In the genomic region with DNA sequence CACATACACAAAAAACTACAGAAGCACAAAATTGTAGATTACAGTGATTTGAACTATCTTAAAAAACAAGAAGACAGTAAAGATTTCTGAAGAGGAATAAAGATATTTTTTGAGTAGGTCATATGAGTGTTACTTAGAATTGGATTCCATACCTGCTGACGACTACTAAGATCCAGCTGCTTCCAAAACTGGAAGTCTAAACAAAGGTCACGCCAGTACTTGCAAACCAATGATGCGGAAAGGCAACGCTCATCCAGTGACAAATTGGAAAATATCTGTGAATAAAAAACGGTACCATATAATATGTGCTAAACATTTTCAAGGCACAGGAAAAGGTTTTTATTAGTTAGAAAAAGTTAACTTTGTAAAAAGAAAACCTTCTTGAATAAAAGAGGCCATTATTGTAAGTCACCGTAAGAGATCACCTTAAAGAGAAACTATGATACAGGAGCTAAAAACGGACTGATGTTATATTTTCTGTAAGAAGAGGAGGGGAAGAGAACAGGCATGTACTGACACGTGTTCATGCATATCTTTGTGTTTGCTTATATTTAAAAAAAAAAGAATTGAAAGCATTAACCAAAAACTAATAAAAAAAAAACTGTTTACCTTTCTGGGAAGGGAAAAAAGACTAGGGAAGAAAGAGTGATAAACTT, we compare ENCODE assay signal across 25 cellular contexts. TPM values are rescaled to one million over a fixed set of nuclear protein-coding genes. Genes with fewer than 3 reads are reported as not detected.
A peak's percentile ranks its signal among the peaks of the same experiment; 100 is the strongest.
DNase-seq lines count a peak whose midpoint lies in the region; ATAC-seq and TF ChIP-seq lines count a peak whose summit lies in the region.
"Had no signal": no experiment of that assay in that cellular context is flagged by ENCODE, and none has a peak within 500 bp of the region (broad histone marks: within the 10 kb centered on the region; RNA-seq: fewer than 3 reads in every experiment).

No MANE protein-coding gene starts in this region.

- no peak overlapping the region for H3K4me2 ChIP-seq in osteoblast (ENCODE audit: insufficient read depth, low read length)
- H3K4me2 ChIP-seq: BLaER1 treated with 17β-estradiol and CSF1 and Interleukin-3, amounts not matched to agents 10 nM and 100 nM had no signal

- H3K4me1 Mint-ChIP-seq in activated T-cell treated with anti-CD3 and anti-CD28 coated beads, Interleukin-2, amount 50 U/mL, for 4 hours (ENCODE audit: low read depth), result peaks cover 7% of the 10 kb centered on the region
- H3K4me1 Mint-ChIP-seq: activated naive CD4-positive, alpha-beta T cell treated with anti-CD3 and anti-CD28 coated beads, Interleukin-2, amount 10 ng/mL, durations not matched to agents 7 days and 5 days had no signal

- H3K27me3 Mint-ChIP-seq in activated T-cell treated with anti-CD3 and anti-CD28 coated beads, Interleukin-2, amount 50 U/mL, for 4 hours (ENCODE audit: low read depth), result no peaks in the 10 kb centered on the region
- H3K27me3 Mint-ChIP-seq: activated naive CD4-positive, alpha-beta T cell treated with anti-CD3 and anti-CD28 coated beads, Interleukin-2, amount 10 ng/mL, durations not matched to agents 7 days and 5 days; IgD-negative memory B cell; stimulated activated naive CD8-positive, alpha-beta T cell treated with anti-CD3 and anti-CD28 coated beads, Interleukin-15, Interleukin-2, amounts not matched to agents 100 ng/mL and 50 ng/mL, for 24 hours had no signal

- H3K36me3 ChIP-seq in endocrine pancreas (ENCODE audit: control insufficient read depth, insufficient read depth, low read length), result no peaks in the 10 kb centered on the region
- H3K36me3 ChIP-seq in osteoblast (ENCODE audit: insufficient read depth, low read length), result no peaks in the 10 kb centered on the region

- H3K9me3 ChIP-seq in endocrine pancreas (ENCODE audit: control insufficient read depth, low read length), result peaks cover 4% of the 10 kb centered on the region
- no peaks in the 10 kb centered on the region for H3K9me3 ChIP-seq in osteoblast (ENCODE audit: low read depth, low read length)

- peaks cover 8% of the 10 kb centered on the region for H3K36me3 Mint-ChIP-seq in activated T-cell treated with anti-CD3 and anti-CD28 coated beads, Interleukin-2, amount 50 U/mL, for 4 hours (ENCODE audit: insufficient read depth)

- no peak for ATAC-seq in activated T-cell treated with anti-CD3 and anti-CD28 coated beads, Interleukin-2, amount 50 U/mL, for 4 hours
- ATAC-seq in GM21619 (IDR thresholded peaks at IDR 0.05; ENCODE audit: unreplicated experiment), result no peak
- ATAC-seq: left cardiac atrium, right cardiac atrium, WTC11 had no signal

- H3K4me3 ChIP-seq in endocrine pancreas (ENCODE audit: control insufficient read depth, insufficient read depth, low read length), result peak overlapping the region; percentile 76
- no peak overlapping the region for H3K4me3 ChIP-seq in osteoblast (ENCODE audit: insufficient read depth, low read length)
- H3K4me3 ChIP-seq: BLaER1 treated with 17β-estradiol and CSF1 and Interleukin-3, amounts not matched to agents 10 nM and 100 nM; coronary artery had no signal

- peaks cover 11% of the 10 kb centered on the region for H3K4me1 ChIP-seq in endocrine pancreas (ENCODE audit: control insufficient read depth, insufficient read depth, low read length)
- no peaks in the 10 kb centered on the region for H3K4me1 ChIP-seq in osteoblast (ENCODE audit: insufficient read depth, low read length)
- H3K4me1 ChIP-seq: Caco-2 had no signal

- no peak overlapping the region for H3K4me3 Mint-ChIP-seq in activated T-cell treated with anti-CD3 and anti-CD28 coated beads, Interleukin-2, amount 50 U/mL, for 4 hours
- H3K4me3 Mint-ChIP-seq: activated naive CD4-positive, alpha-beta T cell treated with anti-CD3 and anti-CD28 coated beads, Interleukin-2, amount 10 ng/mL, durations not matched to agents 7 days and 5 days; activated T-helper 1 cell treated with anti-CD3 and anti-CD28 coated beads, Interleukin-12 subunit alpha, Interleukin-12 subunit beta, Interleukin-2, Interleukin-4 antibody, amounts not matched to agents 30 ng/mL and 10 ng/mL and 1 ng/mL, durations not matched to agents 14 hours and 24 hours and 36 hours; IgD-negative memory B cell; stimulated activated naive CD8-positive, alpha-beta T cell treated with anti-CD3 and anti-CD28 coated beads, Interleukin-15, Interleukin-2, amounts not matched to agents 100 ng/mL and 50 ng/mL, for 24 hours; WTC11 had no signal

- no peak overlapping the region for H3K9ac ChIP-seq in endocrine pancreas (ENCODE audit: control insufficient read depth, insufficient read depth, low read length)
- H3K9ac ChIP-seq: BLaER1 treated with 17β-estradiol and CSF1 and Interleukin-3, amounts not matched to agents 10 nM and 100 nM had no signal

- H3K27ac ChIP-seq in osteoblast (ENCODE audit: low read depth, low read length), result no peak overlapping the region
- H3K27ac ChIP-seq: BLaER1 treated with 17β-estradiol and CSF1 and Interleukin-3, amounts not matched to agents 10 nM and 100 nM; coronary artery had no signal

- no peak overlapping the region for H2AFZ ChIP-seq in osteoblast (ENCODE audit: low read length)

- no peaks in the 10 kb centered on the region for H4K20me1 ChIP-seq in osteoblast (ENCODE audit: insufficient read depth, low read length)
- H4K20me1 ChIP-seq: BLaER1 treated with 17β-estradiol and CSF1 and Interleukin-3, amounts not matched to agents 10 nM and 100 nM had no signal

- H3K9me3 Mint-ChIP-seq in activated T-cell treated with anti-CD3 and anti-CD28 coated beads, Interleukin-2, amount 50 U/mL, for 4 hours, result peaks cover 5% of the 10 kb centered on the region
- H3K9me3 Mint-ChIP-seq: activated T-helper 1 cell treated with anti-CD3 and anti-CD28 coated beads, Interleukin-12 subunit alpha, Interleukin-12 subunit beta, Interleukin-2, Interleukin-4 antibody, amounts not matched to agents 30 ng/mL and 10 ng/mL and 1 ng/mL, durations not matched to agents 14 hours and 24 hours and 36 hours had no signal

- H3K79me2 ChIP-seq in osteoblast (ENCODE audit: insufficient read depth, low read length), result peaks cover 27% of the 10 kb centered on the region

- DNase-seq in DMS 273 (lab: John Stamatoyannopoulos, UW; ENCODE audit: unreplicated experiment), result peak; percentile 66
- peak; percentile 2 for DNase-seq in NCI-H1105 (lab: John Stamatoyannopoulos, UW)
- peak; percentile 49 for DNase-seq in kidney tubule cell (ENCODE audit: low spot score)
- no peak for DNase-seq in osteoblast (ENCODE audit: insufficient read length, low spot score, missing footprints)
- no peak for DNase-seq in activated T-cell treated with anti-CD3 and anti-CD28 coated beads, Interleukin-2, amount 50 U/mL, for 4 hours
- no peak for DNase-seq in NOMO-1 treated with dmso at 0.1 percent for 144 hours (lab: John Stamatoyannopoulos, UW; ENCODE audit: unreplicated experiment)
- DNase-seq: activated CD4-positive, alpha-beta T cell treated with anti-CD3 and anti-CD28 coated beads, Interleukin-2, amount 50 U/mL, for 1 hour; activated naive CD4-positive, alpha-beta T cell treated with anti-CD3 and anti-CD28 coated beads, Interleukin-2, amount 10 ng/mL, durations not matched to agents 7 days and 5 days; amniotic stem cell; Caco-2; glutamatergic neuron; left cardiac atrium; mesendoderm; NCI-H1417 treated with DMSO at 0.1 percent for 48 hours; NCI-H69; right cardiac atrium; T1000 had no signal

- H3K27me3 ChIP-seq in endocrine pancreas (ENCODE audit: control insufficient read depth, insufficient read depth, low read length) (no peaks in the 10 kb centered on the region), osteoblast (ENCODE audit: insufficient read depth, low read length) (no peaks in the 10 kb centered on the region)
- H3K27me3 ChIP-seq: BLaER1 treated with 17β-estradiol and CSF1 and Interleukin-3, amounts not matched to agents 10 nM and 100 nM had no signal

- TF ChIP-seq CTCF in osteoblast (IDR thresholded peaks at IDR 0.05; ENCODE audit: extremely low read depth, low read depth, low read length), result no peak

RNA-seq across cellular contexts. Expression of a gene that starts 14.1 kb away (rescaled TPM):
- total RNA-seq in osteoblast, result 19.5 and 21.5 TPM in 2 replicates
- 1 to 10 TPM; 5.9 to 6.6 (median 6.5) TPM for total RNA-seq in activated T-cell treated with anti-CD3 and anti-CD28 coated beads, Interleukin-2, amount 50 U/mL, for 4 hours

Comparison
In these comparisons a context has a peak if more than half of its experiments do, and no peak if none do; other contexts are left out.
1. DNase-seq: peak in DMS 273 (single experiment), NCI-H1105 (single experiment) and kidney tubule cell (single experiment); none in osteoblast (single experiment), activated T-cell treated with anti-CD3 and anti-CD28 coated beads, Interleukin-2, amount 50 U/mL, for 4 hours (single experiment) and NOMO-1 treated with dmso at 0.1 percent for 144 hours (single experiment).